Comparison of ENCODE assay signal across 20 cellular contexts in the genomic region with DNA sequence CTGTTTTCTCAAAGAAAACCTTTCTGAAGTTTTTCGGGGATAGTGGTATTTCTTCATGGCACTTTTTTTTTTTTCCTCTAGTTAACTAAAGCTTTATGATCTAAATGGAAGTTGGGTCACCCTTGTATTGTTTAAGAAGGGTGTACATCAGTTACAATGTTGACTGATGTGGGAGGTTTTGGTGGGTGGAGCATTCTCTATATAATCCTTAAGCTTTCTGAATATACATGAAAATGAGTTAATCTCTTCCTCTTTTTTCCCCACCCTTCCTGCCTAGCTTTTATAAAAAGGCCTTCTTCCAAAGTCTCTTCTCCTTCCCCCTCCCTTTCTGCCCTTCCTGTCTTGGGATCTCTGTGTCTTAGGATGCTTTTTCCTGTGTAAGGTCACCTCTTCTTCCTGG. TPM values are rescaled to one million over a fixed set of nuclear protein-coding genes. Genes with fewer than 3 reads are reported as not detected.
DNase-seq lines count a peak whose midpoint lies in the region; ATAC-seq and TF ChIP-seq lines count a peak whose summit lies in the region.
"Had no signal": no experiment of that assay in that cellular context is flagged by ENCODE, and none has a peak within 500 bp of the region (broad histone marks: within the 10 kb centered on the region; RNA-seq: fewer than 3 reads in every experiment).

No MANE protein-coding gene starts in this region.

- H3K79me2 ChIP-seq in PC-3 (ENCODE audit: low read length): no peaks in the 10 kb centered on the region

- intact Hi-C loops in PC-3 (cut with micrococcal nuclease) (no loop called here), transverse colon (cut with DNase I; ENCODE audit: low total_unique reads) (no loop called here)
- intact Hi-C loops in dendritic cell treated with granulocyte-macrophage colony-stimulating factor and Interleukin-4, amounts not matched to agents 40 ng/mL and 50 ng/mL, for 4 days (cut with micrococcal nuclease): no loop called here
- intact Hi-C loops in activated T-helper 1 cell treated with anti-CD3 and anti-CD28 coated beads, Interleukin-12 subunit alpha, Interleukin-12 subunit beta, Interleukin-2, Interleukin-4 antibody, amounts not matched to agents 30 ng/mL and 10 ng/mL and 1 ng/mL, durations not matched to agents 14 hours and 24 hours and 36 hours (cut with micrococcal nuclease): no loop called here

- no peaks in the 10 kb centered on the region for H3F3A ChIP-seq in PC-3 (ENCODE audit: low read length, unreplicated experiment)

- H3K27me3 ChIP-seq in PC-3 (ENCODE audit: low read length): no peaks in the 10 kb centered on the region
- no peaks in the 10 kb centered on the region for H3K27me3 ChIP-seq in transverse colon
- H3K27me3 ChIP-seq: BLaER1 had no signal

- TF ChIP-seq EP300 in transverse colon (IDR thresholded peaks at IDR 0.05; ENCODE audit: low read depth): no peak

- H2AFZ ChIP-seq in PC-3 (ENCODE audit: low read length): no peak overlapping the region

- H3K4me1 ChIP-seq in PC-3 (ENCODE audit: insufficient read depth, low read length) (no peaks in the 10 kb centered on the region), transverse colon (peaks cover 3 to 26% (median 15%) of the 10 kb centered on the region in 4 donors)

- in situ Hi-C loops in transverse colon (cut with MboI; ENCODE audit: low pct_ligation_motif_present in 1 of 4, low pct_unique_long_range_greater_than_20kb in 1 of 4, low sequenced_read_pairs in 3 of 4): no loop called here

- peaks cover 31% of the 10 kb centered on the region for H3K36me3 Mint-ChIP-seq in activated naive CD8-positive, alpha-beta T cell treated with anti-CD3 and anti-CD28 coated beads, Interleukin-2, amount 10 ng/mL, durations not matched to agents 7 days and 5 days
- peaks cover 57% of the 10 kb centered on the region for H3K36me3 Mint-ChIP-seq in activated naive CD8-positive, alpha-beta T cell treated with anti-CD3 and anti-CD28 coated beads, Interleukin-2, amount 50 U/mL, for 24 hours (ENCODE audit: low read depth)
- peaks cover 90% of the 10 kb centered on the region for H3K36me3 Mint-ChIP-seq in dendritic cell treated with granulocyte-macrophage colony-stimulating factor and Interleukin-4, amounts not matched to agents 40 ng/mL and 50 ng/mL, for 4 days (ENCODE audit: low read depth)
- H3K36me3 Mint-ChIP-seq in activated T-helper 1 cell treated with anti-CD3 and anti-CD28 coated beads, Interleukin-12 subunit alpha, Interleukin-12 subunit beta, Interleukin-2, Interleukin-4 antibody, amounts not matched to agents 30 ng/mL and 10 ng/mL and 1 ng/mL, durations not matched to agents 14 hours and 24 hours and 36 hours (ENCODE audit: low read depth): peaks cover 46% of the 10 kb centered on the region

- no peaks in the 10 kb centered on the region for H3K9me2 ChIP-seq in PC-3 (replicated peaks; ENCODE audit: low read length)

- peaks cover 49% of the 10 kb centered on the region for H3K36me3 ChIP-seq in PC-3 (ENCODE audit: low read depth, low read length)
- H3K36me3 ChIP-seq in transverse colon: peaks cover 0 to 37% (median 18%) of the 10 kb centered on the region in 4 donors

- H3K4me1 Mint-ChIP-seq in activated naive CD8-positive, alpha-beta T cell treated with anti-CD3 and anti-CD28 coated beads, Interleukin-2, amount 10 ng/mL, durations not matched to agents 7 days and 5 days: peaks cover 23% of the 10 kb centered on the region
- H3K4me1 Mint-ChIP-seq in activated naive CD8-positive, alpha-beta T cell treated with anti-CD3 and anti-CD28 coated beads, Interleukin-2, amount 50 U/mL, for 24 hours: peaks cover 6% of the 10 kb centered on the region
- H3K4me1 Mint-ChIP-seq in dendritic cell treated with granulocyte-macrophage colony-stimulating factor and Interleukin-4, amounts not matched to agents 40 ng/mL and 50 ng/mL, for 4 days (ENCODE audit: low read depth): peaks cover 14% of the 10 kb centered on the region
- peaks cover 5% of the 10 kb centered on the region for H3K4me1 Mint-ChIP-seq in activated T-helper 1 cell treated with anti-CD3 and anti-CD28 coated beads, Interleukin-12 subunit alpha, Interleukin-12 subunit beta, Interleukin-2, Interleukin-4 antibody, amounts not matched to agents 30 ng/mL and 10 ng/mL and 1 ng/mL, durations not matched to agents 14 hours and 24 hours and 36 hours (ENCODE audit: low read depth)

- H3K9me3 Mint-ChIP-seq in activated naive CD8-positive, alpha-beta T cell treated with anti-CD3 and anti-CD28 coated beads, Interleukin-2, amount 10 ng/mL, durations not matched to agents 7 days and 5 days: no peaks in the 10 kb centered on the region
- no peaks in the 10 kb centered on the region for H3K9me3 Mint-ChIP-seq in activated naive CD8-positive, alpha-beta T cell treated with anti-CD3 and anti-CD28 coated beads, Interleukin-2, amount 50 U/mL, for 24 hours
- no peaks in the 10 kb centered on the region for H3K9me3 Mint-ChIP-seq in dendritic cell treated with granulocyte-macrophage colony-stimulating factor and Interleukin-4, amounts not matched to agents 40 ng/mL and 50 ng/mL, for 4 days
- no peaks in the 10 kb centered on the region for H3K9me3 Mint-ChIP-seq in activated T-helper 1 cell treated with anti-CD3 and anti-CD28 coated beads, Interleukin-12 subunit alpha, Interleukin-12 subunit beta, Interleukin-2, Interleukin-4 antibody, amounts not matched to agents 30 ng/mL and 10 ng/mL and 1 ng/mL, durations not matched to agents 14 hours and 24 hours and 36 hours

- no peak for TF ChIP-seq POLR2A in transverse colon (IDR thresholded peaks at IDR 0.05)

- no peak overlapping the region for H3K4me2 ChIP-seq in PC-3 (ENCODE audit: low read length)
- H3K4me2 ChIP-seq: BLaER1, KMS-11 had no signal

- H3K4me3 Mint-ChIP-seq in activated naive CD8-positive, alpha-beta T cell treated with anti-CD3 and anti-CD28 coated beads, Interleukin-2, amount 10 ng/mL, durations not matched to agents 7 days and 5 days: no peak overlapping the region
- H3K4me3 Mint-ChIP-seq in activated naive CD8-positive, alpha-beta T cell treated with anti-CD3 and anti-CD28 coated beads, Interleukin-2, amount 50 U/mL, for 24 hours: no peak overlapping the region
- H3K4me3 Mint-ChIP-seq in dendritic cell treated with granulocyte-macrophage colony-stimulating factor and Interleukin-4, amounts not matched to agents 40 ng/mL and 50 ng/mL, for 4 days: no peak overlapping the region
- no peak overlapping the region for H3K4me3 Mint-ChIP-seq in activated T-helper 1 cell treated with anti-CD3 and anti-CD28 coated beads, Interleukin-12 subunit alpha, Interleukin-12 subunit beta, Interleukin-2, Interleukin-4 antibody, amounts not matched to agents 30 ng/mL and 10 ng/mL and 1 ng/mL, durations not matched to agents 14 hours and 24 hours and 36 hours

- 74% methylated on average over 1 of the region's 1 CpG; no CpG with 5 or more reads in 1 of the 2 donors for WGBS in transverse colon (ENCODE audit: low coverage in 1 of 2), 2 donors

- ATAC-seq in activated naive CD8-positive, alpha-beta T cell treated with anti-CD3 and anti-CD28 coated beads, Interleukin-2, amount 10 ng/mL, durations not matched to agents 7 days and 5 days (ENCODE audit: low read depth): no peak
- no peak for ATAC-seq in activated naive CD8-positive, alpha-beta T cell treated with anti-CD3 and anti-CD28 coated beads, Interleukin-2, amount 50 U/mL, for 24 hours
- peak; percentile 33; the same call in 1 of the 2 replicates for ATAC-seq in PC-3
- ATAC-seq in HG02623 (IDR thresholded peaks at IDR 0.05; ENCODE audit: unreplicated experiment): no peak
- ATAC-seq in GM18519 (IDR thresholded peaks at IDR 0.05; ENCODE audit: low FRiP score, unreplicated experiment): no peak
- ATAC-seq: GM12878, HCT116 had no signal

- H3K4me3 ChIP-seq in PC-3 (ENCODE audit: low read length) (no peak overlapping the region), transverse colon (no peak overlapping the region)
- H3K4me3 ChIP-seq: BLaER1, GM12878 had no signal

- peak overlapping the region; percentile 51 for H3K27ac Mint-ChIP-seq in activated naive CD8-positive, alpha-beta T cell treated with anti-CD3 and anti-CD28 coated beads, Interleukin-2, amount 10 ng/mL, durations not matched to agents 7 days and 5 days
- H3K27ac Mint-ChIP-seq in activated naive CD8-positive, alpha-beta T cell treated with anti-CD3 and anti-CD28 coated beads, Interleukin-2, amount 50 U/mL, for 24 hours: no peak overlapping the region
- peak overlapping the region; percentile 23 for H3K27ac Mint-ChIP-seq in dendritic cell treated with granulocyte-macrophage colony-stimulating factor and Interleukin-4, amounts not matched to agents 40 ng/mL and 50 ng/mL, for 4 days
- H3K27ac Mint-ChIP-seq in activated T-helper 1 cell treated with anti-CD3 and anti-CD28 coated beads, Interleukin-12 subunit alpha, Interleukin-12 subunit beta, Interleukin-2, Interleukin-4 antibody, amounts not matched to agents 30 ng/mL and 10 ng/mL and 1 ng/mL, durations not matched to agents 14 hours and 24 hours and 36 hours: no peak overlapping the region

- no peak for TF ChIP-seq CTCF in PC-3 (conservative IDR thresholded peaks at IDR 0.05; ENCODE audit: low read depth, low read length)
- TF ChIP-seq CTCF in transverse colon (IDR thresholded peaks at IDR 0.05): no peak

- no peak for DNase-seq in activated naive CD8-positive, alpha-beta T cell treated with anti-CD3 and anti-CD28 coated beads, Interleukin-2, amount 10 ng/mL, durations not matched to agents 7 days and 5 days
- no peak for DNase-seq in activated naive CD8-positive, alpha-beta T cell treated with anti-CD3 and anti-CD28 coated beads, Interleukin-2, amount 50 U/mL, for 24 hours
- DNase-seq in PC-3 (no peak), transverse colon (no peak)
- DNase-seq in activated T-helper 1 cell treated with anti-CD3 and anti-CD28 coated beads, Interleukin-12 subunit alpha, Interleukin-12 subunit beta, Interleukin-2, Interleukin-4 antibody, amounts not matched to agents 30 ng/mL and 10 ng/mL and 1 ng/mL, durations not matched to agents 14 hours and 24 hours and 36 hours (ENCODE audit: low spot score): no peak
- DNase-seq: 8988T, DND-41, NCI-H1092 treated with DMSO at 0.1 percent for 48 hours, NCI-H1694, NCI-H2107, NCI-H2227 treated with DMSO at 0.1 percent for 48 hours, NCI-H524, Right ventricle myocardium superior had no signal

- CTCF ChIA-PET in PC-3 (lab: Charles Lee): no interaction called here

- H3K27ac ChIP-seq in PC-3 (ENCODE audit: low read length): no peak overlapping the region
- H3K27ac ChIP-seq in transverse colon: peak overlapping the region; percentile 21 to 56 (median 38)
- H3K27ac ChIP-seq: BLaER1, KMS-11 had no signal

- H3K9me3 ChIP-seq in PC-3 (ENCODE audit: low read length) (no peaks in the 10 kb centered on the region), transverse colon (no peaks in the 10 kb centered on the region)
- H3K9me3 ChIP-seq: BLaER1 had no signal

- no TSS peak for BruUV-seq in PC-3 (replicated peaks; lab: Mats Ljungman, UMichigan)

- H4K20me1 ChIP-seq in PC-3 (ENCODE audit: low read length): no peaks in the 10 kb centered on the region
- H4K20me1 ChIP-seq: BLaER1 had no signal

- H3K27me3 Mint-ChIP-seq in activated naive CD8-positive, alpha-beta T cell treated with anti-CD3 and anti-CD28 coated beads, Interleukin-2, amount 10 ng/mL, durations not matched to agents 7 days and 5 days: no peaks in the 10 kb centered on the region
- H3K27me3 Mint-ChIP-seq in activated naive CD8-positive, alpha-beta T cell treated with anti-CD3 and anti-CD28 coated beads, Interleukin-2, amount 50 U/mL, for 24 hours: no peaks in the 10 kb centered on the region
- H3K27me3 Mint-ChIP-seq in dendritic cell treated with granulocyte-macrophage colony-stimulating factor and Interleukin-4, amounts not matched to agents 40 ng/mL and 50 ng/mL, for 4 days: no peaks in the 10 kb centered on the region
- H3K27me3 Mint-ChIP-seq in activated T-helper 1 cell treated with anti-CD3 and anti-CD28 coated beads, Interleukin-12 subunit alpha, Interleukin-12 subunit beta, Interleukin-2, Interleukin-4 antibody, amounts not matched to agents 30 ng/mL and 10 ng/mL and 1 ng/mL, durations not matched to agents 14 hours and 24 hours and 36 hours (ENCODE audit: insufficient read depth): no peaks in the 10 kb centered on the region

- POLR2A ChIA-PET in activated naive CD8-positive, alpha-beta T cell treated with anti-CD3 and anti-CD28 coated beads, Interleukin-2, amount 10 ng/mL, durations not matched to agents 7 days and 5 days (lab: Charles Lee): no interaction called here
- POLR2A ChIA-PET in PC-3 (lab: Charles Lee; ENCODE audit: unreplicated experiment): no interaction called here

- H3K9ac ChIP-seq in PC-3 (ENCODE audit: low read length): no peak overlapping the region
- H3K9ac ChIP-seq: BLaER1, KMS-11 had no signal

RNA-seq across cellular contexts. Expression of a gene that starts 47.2 kb away (rescaled TPM):
- 10 to 100 TPM; 10.3 to 10.7 TPM for total RNA-seq in activated naive CD8-positive, alpha-beta T cell treated with anti-CD3 and anti-CD28 coated beads, Interleukin-2, amount 10 ng/mL, durations not matched to agents 7 days and 5 days
- total RNA-seq in PC-3 (2014; rRNA removed): 10.1 and 12.0 TPM in 2 replicates
- 10 to 100 TPM; 15.5 to 75.9 (median 17.7) TPM for total RNA-seq in transverse colon
- 17.2 and 17.3 TPM in 2 replicates for total RNA-seq in activated T-helper 1 cell treated with anti-CD3 and anti-CD28 coated beads, Interleukin-12 subunit alpha, Interleukin-12 subunit beta, Interleukin-2, Interleukin-4 antibody, amounts not matched to agents 30 ng/mL and 10 ng/mL and 1 ng/mL, durations not matched to agents 14 hours and 24 hours and 36 hours

Comparison
In these comparisons a context has a peak if more than half of its experiments do, and no peak if none do; other contexts are left out.
1. H3K27ac Mint-ChIP-seq: peak in activated naive CD8-positive, alpha-beta T cell treated with anti-CD3 and anti-CD28 coated beads, Interleukin-2, amount 10 ng/mL, durations not matched to agents 7 days and 5 days (single experiment) and dendritic cell treated with granulocyte-macrophage colony-stimulating factor and Interleukin-4, amounts not matched to agents 40 ng/mL and 50 ng/mL, for 4 days (single experiment); none in activated naive CD8-positive, alpha-beta T cell treated with anti-CD3 and anti-CD28 coated beads, Interleukin-2, amount 50 U/mL, for 24 hours (single experiment) and activated T-helper 1 cell treated with anti-CD3 and anti-CD28 coated beads, Interleukin-12 subunit alpha, Interleukin-12 subunit beta, Interleukin-2, Interleukin-4 antibody, amounts not matched to agents 30 ng/mL and 10 ng/mL and 1 ng/mL, durations not matched to agents 14 hours and 24 hours and 36 hours (single experiment).